Comparison of ENCODE assay signal across 22 cellular contexts in the genomic region with DNA sequence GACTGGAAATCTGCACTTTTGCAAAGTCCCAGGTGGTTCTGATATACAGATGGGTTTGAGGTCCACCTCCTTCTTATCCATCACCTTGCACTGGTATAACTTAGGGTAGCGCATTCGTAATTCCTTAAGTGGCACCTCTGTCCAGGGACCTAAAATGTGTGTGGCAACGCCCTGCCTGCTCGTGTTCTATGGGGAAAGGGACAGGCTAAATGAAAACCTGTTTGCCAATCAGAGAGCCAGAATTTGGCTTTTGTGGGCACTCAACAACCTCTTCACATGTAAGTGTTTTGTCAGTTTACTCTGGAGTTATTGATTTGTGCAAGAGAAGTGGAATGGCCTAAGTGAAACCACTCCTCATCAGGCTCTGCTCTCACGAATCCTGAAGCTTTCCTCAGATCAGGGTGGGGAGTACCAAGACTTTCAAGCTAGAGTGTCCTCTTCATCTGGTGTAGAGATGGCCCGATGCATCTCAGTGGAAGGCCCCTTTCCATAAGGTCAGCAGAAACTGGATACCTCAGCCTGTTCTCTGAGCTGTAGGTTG.
"Had no signal": no experiment of that assay in that cellular context is flagged by ENCODE, and none has a peak within 500 bp of the region (broad histone marks: within the 10 kb centered on the region; RNA-seq: fewer than 3 reads in every experiment).

No MANE protein-coding gene starts in this region.

- ATAC-seq: psoas muscle, sciatic nerve had no signal

- H3K27ac ChIP-seq: colonic mucosa, esophagus squamous epithelium, left ventricle myocardium inferior, parathyroid adenoma, psoas muscle, skin epidermis, stomach, thoracic aorta, transverse colon had no signal

- DNase-seq: colonic mucosa; dermis blood vessel endothelial cell; esophagus squamous epithelium; foreskin fibroblast; immature natural killer cell; left ventricle myocardium inferior; mesendoderm; naive B cell; occipital lobe; psoas muscle; retina; stimulated activated CD4-positive, alpha-beta T cell treated with anti-CD3 and anti-CD28 coated beads, Interleukin-2, amount 100 ng/mL, for 24 hours; stimulated activated CD4-positive, alpha-beta T cell treated with anti-CD3 and anti-CD28 coated beads, Interleukin-4, amount 100 ng/mL, for 4 hours; stimulated activated naive CD4-positive, alpha-beta T cell; stomach; substantia nigra; transverse colon had no signal

- H3K36me3 Mint-ChIP-seq: immature natural killer cell, naive B cell had no signal

- H3K4me1 Mint-ChIP-seq: immature natural killer cell, naive B cell had no signal

- H3K27ac Mint-ChIP-seq: immature natural killer cell, naive B cell, nephron had no signal

- H3K4me3 Mint-ChIP-seq: immature natural killer cell, naive B cell, nephron had no signal

- H3K27me3 ChIP-seq: colonic mucosa, stomach, transverse colon had no signal

- H3K4me3 ChIP-seq: colonic mucosa, esophagus squamous epithelium, left ventricle myocardium inferior, psoas muscle, skin epidermis, stomach, thoracic aorta, transverse colon had no signal

- H3K9me3 ChIP-seq: colonic mucosa, esophagus squamous epithelium, left ventricle myocardium inferior, psoas muscle, stomach, thoracic aorta, transverse colon had no signal

- H3K36me3 ChIP-seq: colonic mucosa, esophagus squamous epithelium, left ventricle myocardium inferior, stomach, thoracic aorta, transverse colon had no signal
